Comparison of ENCODE assay signal across 15 cellular contexts in genomic region chr17:50922107-50922506, GRCh38. TPM values are rescaled to one million over a fixed set of nuclear protein-coding genes. Genes with fewer than 3 reads are reported as not detected.
DNase-seq lines count a peak whose midpoint lies in the region; TF ChIP-seq lines count a peak whose summit lies in the region.
"Had no signal": no experiment of that assay in that cellular context is flagged by ENCODE, and none has a peak within 500 bp of the region (broad histone marks: within the 10 kb centered on the region; RNA-seq: fewer than 3 reads in every experiment).

No MANE protein-coding gene starts in this region.

- H3K27ac ChIP-seq in epithelial cell of prostate (peak overlapping the region; percentile 79), prostate gland (peak overlapping the region; percentile 2 to 86), SK-N-SH (ENCODE audit: low read depth in 2 of 2, low read length in 1 of 2) (no peak overlapping the region; a peak in 1 of 4 replicates)
- H3K27ac ChIP-seq: C4-2B, psoas muscle had no signal

- DNase-seq in EL (peak; percentile 74), NCI-H226 (peak; percentile 61), epithelial cell of prostate (ENCODE audit: low read depth, low spot score) (peak; percentile 51), prostate gland (ENCODE audit: low spot score) (peak; percentile 51), SK-N-SH (no peak), NCI-H1694 treated with DMSO at 0.1 percent for 48 hours (lab: John Stamatoyannopoulos, UW) (no peak), immature natural killer cell (no peak)
- DNase-seq in activated T-helper 1 cell treated with anti-CD3 and anti-CD28 coated beads, Interleukin-12 subunit alpha, Interleukin-12 subunit beta, Interleukin-2, Interleukin-4 antibody, amounts not matched to agents 30 ng/mL and 10 ng/mL and 1 ng/mL, durations not matched to agents 14 hours and 24 hours and 36 hours (ENCODE audit: low spot score): no peak
- DNase-seq: central memory CD4-positive, alpha-beta T cell; heart right ventricle; kidney glomerular epithelial cell; NCI-H2107; psoas muscle had no signal

- intact Hi-C loops in prostate gland (cut with DNase I): no loop called here
- intact Hi-C loops in activated T-helper 1 cell treated with anti-CD3 and anti-CD28 coated beads, Interleukin-12 subunit alpha, Interleukin-12 subunit beta, Interleukin-2, Interleukin-4 antibody, amounts not matched to agents 30 ng/mL and 10 ng/mL and 1 ng/mL, durations not matched to agents 14 hours and 24 hours and 36 hours (cut with micrococcal nuclease): no loop called here

- H3K4me3 ChIP-seq in prostate gland: no peak overlapping the region
- H3K4me3 ChIP-seq in SK-N-SH (ENCODE audit: low read depth in 2 of 2, low read length in 1 of 2): no peak overlapping the region
- H3K4me3 ChIP-seq: GM12878, heart right ventricle, psoas muscle had no signal

- peaks cover 22% of the 10 kb centered on the region for H3K4me1 Mint-ChIP-seq in activated T-helper 1 cell treated with anti-CD3 and anti-CD28 coated beads, Interleukin-12 subunit alpha, Interleukin-12 subunit beta, Interleukin-2, Interleukin-4 antibody, amounts not matched to agents 30 ng/mL and 10 ng/mL and 1 ng/mL, durations not matched to agents 14 hours and 24 hours and 36 hours (ENCODE audit: low read depth)
- H3K4me1 Mint-ChIP-seq in immature natural killer cell: peaks cover 15 to 19% of the 10 kb centered on the region in 2 donors

- no peak for TF ChIP-seq POLR2A in prostate gland (IDR thresholded peaks at IDR 0.05)

- H4K20me1 ChIP-seq in SK-N-SH (ENCODE audit: insufficient read depth): no peaks in the 10 kb centered on the region

- peaks cover 9% of the 10 kb centered on the region for H3K27me3 Mint-ChIP-seq in activated T-helper 1 cell treated with anti-CD3 and anti-CD28 coated beads, Interleukin-12 subunit alpha, Interleukin-12 subunit beta, Interleukin-2, Interleukin-4 antibody, amounts not matched to agents 30 ng/mL and 10 ng/mL and 1 ng/mL, durations not matched to agents 14 hours and 24 hours and 36 hours (ENCODE audit: insufficient read depth)
- peaks cover 3 to 7% (median 4%) of the 10 kb centered on the region in 3 donors for H3K27me3 Mint-ChIP-seq in immature natural killer cell (ENCODE audit: low read depth in 3 of 3)

- no peaks in the 10 kb centered on the region for H3F3A ChIP-seq in SK-N-SH (replicated peaks; ENCODE audit: insufficient read depth)

- no peak overlapping the region for H3K4me3 Mint-ChIP-seq in activated T-helper 1 cell treated with anti-CD3 and anti-CD28 coated beads, Interleukin-12 subunit alpha, Interleukin-12 subunit beta, Interleukin-2, Interleukin-4 antibody, amounts not matched to agents 30 ng/mL and 10 ng/mL and 1 ng/mL, durations not matched to agents 14 hours and 24 hours and 36 hours
- no peak overlapping the region for H3K4me3 Mint-ChIP-seq in immature natural killer cell

- H3K4me1 ChIP-seq in prostate gland (replicated peaks) (peaks cover 20% of the 10 kb centered on the region), SK-N-SH (ENCODE audit: control insufficient read depth in 1 of 2, insufficient read depth in 2 of 2, low read depth in 1 of 2, low read length in 1 of 2) (peaks cover 28 to 42% of the 10 kb centered on the region in 2 experiments)

- WGBS in prostate gland: 72% methylated on average over 2 of the region's 2 CpGs
- 83% methylated on average over 2 of the region's 2 CpGs for WGBS in SK-N-SH (ENCODE audit: low lambda C conversion rate)

- H3K36me3 ChIP-seq in prostate gland: no peaks in the 10 kb centered on the region
- no peaks in the 10 kb centered on the region for H3K36me3 ChIP-seq in SK-N-SH (replicated peaks in 1 of 2; ENCODE audit: control insufficient read depth in 1 of 2, insufficient read depth in 2 of 2, low read length in 1 of 2)
- H3K36me3 ChIP-seq: heart right ventricle had no signal

- POLR2A ChIA-PET in SK-N-SH (lab: Yijun Ruan, JAX): interaction anchor here (1.7 to 13.7 kb wide), 4 partner anchors 9 to 57 kb away, joined by 6 to 166 read pairs (median 8); partner anchors contain the start of gene TOB1

- CTCF ChIA-PET in SK-N-SH (lab: Yijun Ruan, JAX): interaction anchor here (1.2 to 6.7 kb wide), 5 partner anchors 16 to 70 kb away, joined by 3 to 34 read pairs (median 10); no protein-coding TSS in a partner anchor

- no peaks in the 10 kb centered on the region for H3K36me3 Mint-ChIP-seq in activated T-helper 1 cell treated with anti-CD3 and anti-CD28 coated beads, Interleukin-12 subunit alpha, Interleukin-12 subunit beta, Interleukin-2, Interleukin-4 antibody, amounts not matched to agents 30 ng/mL and 10 ng/mL and 1 ng/mL, durations not matched to agents 14 hours and 24 hours and 36 hours (ENCODE audit: low read depth)
- no peaks in the 10 kb centered on the region for H3K36me3 Mint-ChIP-seq in immature natural killer cell

- H3K4me2 ChIP-seq in SK-N-SH: no peak overlapping the region; the same call in 1 of the 2 replicates

- no peak for TF ChIP-seq RAD21 in SK-N-SH (IDR thresholded peaks at IDR 0.05; ENCODE audit: low read length)

- no peak overlapping the region for H3K27ac Mint-ChIP-seq in activated T-helper 1 cell treated with anti-CD3 and anti-CD28 coated beads, Interleukin-12 subunit alpha, Interleukin-12 subunit beta, Interleukin-2, Interleukin-4 antibody, amounts not matched to agents 30 ng/mL and 10 ng/mL and 1 ng/mL, durations not matched to agents 14 hours and 24 hours and 36 hours
- peak overlapping the region in 3 of 6 donors; percentile 51 to 75 (median 74) for H3K27ac Mint-ChIP-seq in immature natural killer cell

- no peaks in the 10 kb centered on the region for H3K9me3 Mint-ChIP-seq in activated T-helper 1 cell treated with anti-CD3 and anti-CD28 coated beads, Interleukin-12 subunit alpha, Interleukin-12 subunit beta, Interleukin-2, Interleukin-4 antibody, amounts not matched to agents 30 ng/mL and 10 ng/mL and 1 ng/mL, durations not matched to agents 14 hours and 24 hours and 36 hours
- H3K9me3 Mint-ChIP-seq in immature natural killer cell: no peaks in the 10 kb centered on the region

- TF ChIP-seq CTCF in prostate gland (IDR thresholded peaks at IDR 0.05) (no peak), SK-N-SH (IDR thresholded peaks at IDR 0.05) (no peak)

- H3K9ac ChIP-seq in SK-N-SH: no peak overlapping the region

- H3K27me3 ChIP-seq in prostate gland (replicated peaks; ENCODE audit: insufficient read depth): no peaks in the 10 kb centered on the region
- H3K27me3 ChIP-seq in SK-N-SH (ENCODE audit: insufficient read depth): no peaks in the 10 kb centered on the region
- H3K27me3 ChIP-seq: heart right ventricle had no signal

- no peaks in the 10 kb centered on the region for H3K9me2 ChIP-seq in SK-N-SH

- H3K79me2 ChIP-seq in SK-N-SH (ENCODE audit: insufficient read depth): no peaks in the 10 kb centered on the region

- H2AFZ ChIP-seq in SK-N-SH (ENCODE audit: low read depth): no peak overlapping the region; the same call in 1 of the 2 replicates

- no peaks in the 10 kb centered on the region for H3K9me3 ChIP-seq in prostate gland
- no peaks in the 10 kb centered on the region for H3K9me3 ChIP-seq in SK-N-SH
- H3K9me3 ChIP-seq: heart right ventricle, psoas muscle had no signal

- TF ChIP-seq EP300 in SK-N-SH (IDR thresholded peaks at IDR 0.05; ENCODE audit: borderline replicate concordance in 1 of 2, low read depth in 1 of 2, low read length in 1 of 2): no peak

TF ChIP-seq in SK-N-SH, 30 proteins besides CTCF, POLR2A, EP300 and RAD21 (continues in another document):
- TF ChIP-seq RFX5 (IDR thresholded peaks at IDR 0.05; ENCODE audit: low read length) (no peak), JUND (IDR thresholded peaks at IDR 0.05) (no peak), IRF3 (IDR thresholded peaks at IDR 0.05; ENCODE audit: low read depth, low read length) (no peak), MXI1 (IDR thresholded peaks at IDR 0.05; ENCODE audit: low read depth, low read length) (no peak), SMC3 (IDR thresholded peaks at IDR 0.05; ENCODE audit: low read depth, low read length) (no peak), GABPA (IDR thresholded peaks at IDR 0.05; ENCODE audit: low read depth) (no peak), TCF12 (IDR thresholded peaks at IDR 0.05) (no peak), CHD2 (IDR thresholded peaks at IDR 0.05; ENCODE audit: low read length, partially characterized antibody) (no peak)
- TF ChIP-seq, protein P1, sequence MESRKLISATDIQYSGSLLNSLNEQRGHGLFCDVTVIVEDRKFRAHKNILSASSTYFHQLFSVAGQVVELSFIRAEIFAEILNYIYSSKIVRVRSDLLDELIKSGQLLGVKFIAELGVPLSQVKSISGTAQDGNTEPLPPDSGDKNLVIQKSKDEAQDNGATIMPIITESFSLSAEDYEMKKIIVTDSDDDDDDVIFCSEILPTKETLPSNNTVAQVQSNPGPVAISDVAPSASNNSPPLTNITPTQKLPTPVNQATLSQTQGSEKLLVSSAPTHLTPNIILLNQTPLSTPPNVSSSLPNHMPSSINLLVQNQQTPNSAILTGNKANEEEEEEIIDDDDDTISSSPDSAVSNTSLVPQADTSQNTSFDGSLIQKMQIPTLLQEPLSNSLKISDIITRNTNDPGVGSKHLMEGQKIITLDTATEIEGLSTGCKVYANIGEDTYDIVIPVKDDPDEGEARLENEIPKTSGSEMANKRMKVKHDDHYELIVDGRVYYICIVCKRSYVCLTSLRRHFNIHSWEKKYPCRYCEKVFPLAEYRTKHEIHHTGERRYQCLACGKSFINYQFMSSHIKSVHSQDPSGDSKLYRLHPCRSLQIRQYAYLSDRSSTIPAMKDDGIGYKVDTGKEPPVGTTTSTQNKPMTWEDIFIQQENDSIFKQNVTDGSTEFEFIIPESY (IDR thresholded peaks at IDR 0.05; ENCODE audit: borderline replicate concordance, low read depth): no peak

RNA-seq across cellular contexts. Expression of gene TOB1, which starts 56.0 kb away (rescaled TPM):
- 10 to 100 TPM; 37.1 to 64.7 TPM for total RNA-seq in prostate gland
- 29.6 and 35.5 TPM in 2 replicates for total RNA-seq in activated T-helper 1 cell treated with anti-CD3 and anti-CD28 coated beads, Interleukin-12 subunit alpha, Interleukin-12 subunit beta, Interleukin-2, Interleukin-4 antibody, amounts not matched to agents 30 ng/mL and 10 ng/mL and 1 ng/mL, durations not matched to agents 14 hours and 24 hours and 36 hours
- 19.3 and 21.8 TPM in 2 replicates for polyA plus RNA-seq in SK-N-SH (2012; rRNA removed)
- 18.3 and 22.8 TPM in 2 replicates for polyA plus RNA-seq in SK-N-SH (2012; cell fraction: cytosol; rRNA removed)
- 14.2 and 22.7 TPM in 2 replicates for polyA plus RNA-seq in SK-N-SH (2012; cell fraction: nucleus; rRNA removed)
- 10 to 100 TPM in 2 of 3 donors, 1 to 10 TPM in 1; 8.9 to 23.7 (median 10.3) TPM for polyA plus RNA-seq in immature natural killer cell

Comparison
In these comparisons a context has a peak if more than half of its experiments do, and no peak if none do; other contexts are left out.
1. DNase-seq: peak in EL (single experiment), NCI-H226 (single experiment), epithelial cell of prostate (single experiment) and prostate gland (single experiment); none in activated T-helper 1 cell treated with anti-CD3 and anti-CD28 coated beads, Interleukin-12 subunit alpha, Interleukin-12 subunit beta, Interleukin-2, Interleukin-4 antibody, amounts not matched to agents 30 ng/mL and 10 ng/mL and 1 ng/mL, durations not matched to agents 14 hours and 24 hours and 36 hours (single experiment), SK-N-SH (single experiment), NCI-H1694 treated with DMSO at 0.1 percent for 48 hours (single experiment) and immature natural killer cell (0 of 3).
2. H3K27ac ChIP-seq: peak in epithelial cell of prostate (single experiment) and prostate gland (2 of 2); none in SK-N-SH (0 of 2).